8 cellular contexts compared by ENCODE assay signal in the genomic region with DNA sequence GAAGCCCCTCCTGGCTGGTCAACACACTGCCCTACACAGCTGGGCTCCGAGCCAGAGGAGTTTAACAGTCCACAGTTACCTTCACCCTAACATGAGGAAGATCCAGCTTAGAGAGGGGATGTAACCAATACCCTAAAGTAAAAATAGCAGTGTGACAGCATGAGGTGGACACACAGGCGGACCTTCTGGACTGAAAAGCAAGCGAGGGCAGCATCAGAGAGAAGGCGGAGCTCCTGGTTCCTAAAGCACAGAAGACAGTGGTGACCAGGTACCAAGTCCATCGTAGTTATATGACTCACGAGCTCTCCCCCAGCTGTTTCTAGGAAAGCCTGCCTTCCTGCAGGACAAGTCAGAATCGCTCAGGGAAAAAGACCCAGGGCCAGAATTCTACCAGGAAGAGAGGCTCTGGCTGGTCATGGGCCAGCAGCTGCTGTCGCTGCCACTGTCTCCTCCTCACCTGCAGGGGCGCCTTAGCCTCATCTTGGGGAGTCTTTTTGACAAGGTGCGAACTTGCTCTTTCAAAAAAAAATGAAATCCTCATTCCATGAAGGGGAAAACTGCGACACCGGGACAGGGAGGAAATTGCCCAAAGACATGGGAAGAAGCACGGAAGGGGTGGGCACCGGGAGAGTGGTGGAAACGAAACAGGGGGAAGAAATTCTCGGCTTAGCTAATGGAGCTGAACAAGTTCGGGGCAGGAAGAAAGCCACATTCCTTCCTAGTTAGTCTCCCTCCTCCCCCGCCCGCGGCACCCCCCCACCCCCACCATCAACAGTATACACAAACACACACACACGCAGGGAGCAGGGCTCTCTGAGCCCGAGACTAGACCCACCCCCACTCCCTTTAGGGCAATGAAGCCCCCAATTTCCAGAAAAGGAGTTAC. TPM values are rescaled to one million over a fixed set of nuclear protein-coding genes. Genes with fewer than 3 reads are reported as not detected.
DNase-seq lines count a peak whose midpoint lies in the region; ATAC-seq and TF ChIP-seq lines count a peak whose summit lies in the region.

No MANE protein-coding gene starts in this region.

- H3K27ac Mint-ChIP-seq in GM23338: no peak overlapping the region
- H3K27ac Mint-ChIP-seq in activated T-cell treated with anti-CD3 and anti-CD28 coated beads, Interleukin-2, amount 50 U/mL, for 24 hours: peak overlapping the region; percentile 85
- H3K27ac Mint-ChIP-seq in nephron progenitor cell: peak overlapping the region; percentile 22

- peak; percentile 32 for ATAC-seq in GM23338

- H3K36me3 ChIP-seq in BLaER1 treated with 17β-estradiol and CSF1 and Interleukin-3, amounts not matched to agents 10 nM and 100 nM: peaks cover 0 to 36% (median 0%) of the 10 kb centered on the region in 11 experiments; a peak in 5 of 22 replicates
- H3K36me3 ChIP-seq in GM23338 (ENCODE audit: insufficient read depth): no peaks in the 10 kb centered on the region

- peaks cover 51 to 66% (median 59%) of the 10 kb centered on the region in 11 experiments for H4K20me1 ChIP-seq in BLaER1 treated with 17β-estradiol and CSF1 and Interleukin-3, amounts not matched to agents 10 nM and 100 nM
- peaks cover 33% of the 10 kb centered on the region for H4K20me1 ChIP-seq in GM23338 (replicated peaks; ENCODE audit: insufficient read depth)

- H3K4me3 ChIP-seq in BLaER1 treated with 17β-estradiol and CSF1 and Interleukin-3, amounts not matched to agents 10 nM and 100 nM: peak overlapping the region; percentile 95 to 100 (median 100)
- H3K4me3 ChIP-seq in GM23338: peak overlapping the region; percentile 87

- peaks cover 12% of the 10 kb centered on the region for H3F3A ChIP-seq in GM23338 (replicated peaks; ENCODE audit: low read depth)

- H3K27me3 ChIP-seq in BLaER1 treated with 17β-estradiol and CSF1 and Interleukin-3, amounts not matched to agents 10 nM and 100 nM: no peaks in the 10 kb centered on the region
- no peaks in the 10 kb centered on the region for H3K27me3 ChIP-seq in GM23338 (ENCODE audit: insufficient read depth)

- H3K4me3 Mint-ChIP-seq in GM23338: peak overlapping the region; percentile 90
- H3K4me3 Mint-ChIP-seq in activated T-cell treated with anti-CD3 and anti-CD28 coated beads, Interleukin-2, amount 50 U/mL, for 24 hours: peak overlapping the region; percentile 82
- peak overlapping the region; percentile 91 for H3K4me3 Mint-ChIP-seq in nephron progenitor cell

- DNase-seq in GM23338 (ENCODE audit: low spot score): peak; percentile 85
- DNase-seq in NOMO-1 (lab: John Stamatoyannopoulos, UW; ENCODE audit: unreplicated experiment in 2 of 2): peak; percentile 49 to 55
- peak; percentile 70 for DNase-seq in activated T-cell treated with anti-CD3 and anti-CD28 coated beads, Interleukin-2, amount 50 U/mL, for 24 hours
- peak; percentile 79 for DNase-seq in fibroblast of gingiva (ENCODE audit: low read depth)
- DNase-seq in nephron progenitor cell: peak; percentile 60
- DNase-seq in ureter (ENCODE audit: low spot score): peak; percentile 83
- no peak for DNase-seq in occipital lobe (lab: John Stamatoyannopoulos, UW)

- peak overlapping the region; percentile 91 to 99 (median 95) for H3K27ac ChIP-seq in BLaER1 treated with 17β-estradiol and CSF1 and Interleukin-3, amounts not matched to agents 10 nM and 100 nM
- peak overlapping the region; percentile 66; the same call in 1 of the 2 replicates for H3K27ac ChIP-seq in GM23338 (ENCODE audit: low read depth)

- no peak overlapping the region for H2AFZ ChIP-seq in GM23338

- peaks cover 58% of the 10 kb centered on the region for H3K79me2 ChIP-seq in GM23338 (replicated peaks; ENCODE audit: insufficient read depth)

- H3K9me3 Mint-ChIP-seq in GM23338 (no peaks in the 10 kb centered on the region), nephron progenitor cell (no peaks in the 10 kb centered on the region)
- no peaks in the 10 kb centered on the region for H3K9me3 Mint-ChIP-seq in activated T-cell treated with anti-CD3 and anti-CD28 coated beads, Interleukin-2, amount 50 U/mL, for 24 hours

- H3K36me3 Mint-ChIP-seq in GM23338 (ENCODE audit: low read depth) (no peaks in the 10 kb centered on the region), nephron progenitor cell (ENCODE audit: low read depth) (no peaks in the 10 kb centered on the region)
- H3K36me3 Mint-ChIP-seq in activated T-cell treated with anti-CD3 and anti-CD28 coated beads, Interleukin-2, amount 50 U/mL, for 24 hours (ENCODE audit: low read depth): peaks cover 7% of the 10 kb centered on the region

- peaks cover 32 to 59% (median 48%) of the 10 kb centered on the region in 10 experiments for H3K4me1 ChIP-seq in BLaER1 treated with 17β-estradiol and CSF1 and Interleukin-3, amounts not matched to agents 10 nM and 100 nM
- peaks cover 4% of the 10 kb centered on the region; the same call in 1 of the 2 replicates for H3K4me1 ChIP-seq in GM23338 (ENCODE audit: insufficient read depth)

- H3K9me3 ChIP-seq in BLaER1 treated with 17β-estradiol and CSF1 and Interleukin-3, amounts not matched to agents 10 nM and 100 nM (replicated peaks in 1 of 11): 0 out of 22 replicates have a peak, but pooled peaks cover 0 to 5% (median 0%) of the 10 kb centered on the region in 11 experiments

- H3K4me1 Mint-ChIP-seq in GM23338: peaks cover 15% of the 10 kb centered on the region
- peaks cover 32% of the 10 kb centered on the region for H3K4me1 Mint-ChIP-seq in activated T-cell treated with anti-CD3 and anti-CD28 coated beads, Interleukin-2, amount 50 U/mL, for 24 hours (ENCODE audit: low read depth)
- peaks cover 42% of the 10 kb centered on the region for H3K4me1 Mint-ChIP-seq in nephron progenitor cell

- peak overlapping the region; percentile 89 to 100 (median 97) for H3K4me2 ChIP-seq in BLaER1 treated with 17β-estradiol and CSF1 and Interleukin-3, amounts not matched to agents 10 nM and 100 nM
- peak overlapping the region; percentile 99 for H3K4me2 ChIP-seq in GM23338

- H3K9me2 ChIP-seq in GM23338 (ENCODE audit: insufficient read depth): no peaks in the 10 kb centered on the region

- H3K27me3 Mint-ChIP-seq in GM23338 (ENCODE audit: insufficient read depth, low read depth, poor library complexity) (peaks cover 17% of the 10 kb centered on the region), nephron progenitor cell (ENCODE audit: low read depth, poor library complexity) (peaks cover 11% of the 10 kb centered on the region)
- no peaks in the 10 kb centered on the region for H3K27me3 Mint-ChIP-seq in activated T-cell treated with anti-CD3 and anti-CD28 coated beads, Interleukin-2, amount 50 U/mL, for 24 hours

- TF ChIP-seq CTCF in GM23338 (conservative IDR thresholded peaks at IDR 0.05; ENCODE audit: low read depth in 2 of 2) (peak; percentile 73 to 74), nephron progenitor cell (IDR thresholded peaks at IDR 0.05) (peak; percentile 59)

- H3K9ac ChIP-seq in BLaER1 treated with 17β-estradiol and CSF1 and Interleukin-3, amounts not matched to agents 10 nM and 100 nM: peak overlapping the region; percentile 94 to 100 (median 97)

TF ChIP-seq in GM23338, 12 proteins besides CTCF, POLR2A, EP300 and RAD21 (continues in another document):
- TF ChIP-seq CREB1 (CRISPR knock-in tag; IDR thresholded peaks at IDR 0.05; ENCODE audit: low read depth) (no peak), ZNF114 (CRISPR knock-in tag; IDR thresholded peaks at IDR 0.05) (no peak), EZH2phosphoT487 (IDR thresholded peaks at IDR 0.05; ENCODE audit: unreplicated experiment) (no peak), NANOG (IDR thresholded peaks at IDR 0.05; ENCODE audit: borderline replicate concordance) (no peak), POLR2AphosphoS5 (IDR thresholded peaks at IDR 0.05; ENCODE audit: low read depth) (no peak), EZH2 (IDR thresholded peaks at IDR 0.05; ENCODE audit: low read depth, unreplicated experiment) (no peak), JUNB (IDR thresholded peaks at IDR 0.05; ENCODE audit: unreplicated experiment) (no peak), ZNF331 (CRISPR knock-in tag; IDR thresholded peaks at IDR 0.05; ENCODE audit: low read depth) (no peak)
- TF ChIP-seq, protein P1, sequence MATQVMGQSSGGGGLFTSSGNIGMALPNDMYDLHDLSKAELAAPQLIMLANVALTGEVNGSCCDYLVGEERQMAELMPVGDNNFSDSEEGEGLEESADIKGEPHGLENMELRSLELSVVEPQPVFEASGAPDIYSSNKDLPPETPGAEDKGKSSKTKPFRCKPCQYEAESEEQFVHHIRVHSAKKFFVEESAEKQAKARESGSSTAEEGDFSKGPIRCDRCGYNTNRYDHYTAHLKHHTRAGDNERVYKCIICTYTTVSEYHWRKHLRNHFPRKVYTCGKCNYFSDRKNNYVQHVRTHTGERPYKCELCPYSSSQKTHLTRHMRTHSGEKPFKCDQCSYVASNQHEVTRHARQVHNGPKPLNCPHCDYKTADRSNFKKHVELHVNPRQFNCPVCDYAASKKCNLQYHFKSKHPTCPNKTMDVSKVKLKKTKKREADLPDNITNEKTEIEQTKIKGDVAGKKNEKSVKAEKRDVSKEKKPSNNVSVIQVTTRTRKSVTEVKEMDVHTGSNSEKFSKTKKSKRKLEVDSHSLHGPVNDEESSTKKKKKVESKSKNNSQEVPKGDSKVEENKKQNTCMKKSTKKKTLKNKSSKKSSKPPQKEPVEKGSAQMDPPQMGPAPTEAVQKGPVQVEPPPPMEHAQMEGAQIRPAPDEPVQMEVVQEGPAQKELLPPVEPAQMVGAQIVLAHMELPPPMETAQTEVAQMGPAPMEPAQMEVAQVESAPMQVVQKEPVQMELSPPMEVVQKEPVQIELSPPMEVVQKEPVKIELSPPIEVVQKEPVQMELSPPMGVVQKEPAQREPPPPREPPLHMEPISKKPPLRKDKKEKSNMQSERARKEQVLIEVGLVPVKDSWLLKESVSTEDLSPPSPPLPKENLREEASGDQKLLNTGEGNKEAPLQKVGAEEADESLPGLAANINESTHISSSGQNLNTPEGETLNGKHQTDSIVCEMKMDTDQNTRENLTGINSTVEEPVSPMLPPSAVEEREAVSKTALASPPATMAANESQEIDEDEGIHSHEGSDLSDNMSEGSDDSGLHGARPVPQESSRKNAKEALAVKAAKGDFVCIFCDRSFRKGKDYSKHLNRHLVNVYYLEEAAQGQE (IDR thresholded peaks at IDR 0.05; ENCODE audit: unreplicated experiment): no peak

RNA-seq across cellular contexts. Expression of a gene that starts 1.7 kb away (rescaled TPM):
- total RNA-seq in GM23338 (2014; rRNA removed; shearing (Covaris generic)): 16.2 and 20.1 TPM in 2 replicates
- 9.1 and 11.3 TPM in 2 replicates for polyA plus RNA-seq in GM23338 (2016; fragmentation: Nextera tagmentation; extraction: Ambion mirVana)
- total RNA-seq in ureter: 29.2 TPM
- total RNA-seq in occipital lobe: 6.6 TPM

RNA-seq across cellular contexts. Expression of a gene that starts 23.2 kb away (rescaled TPM):
- 291 and 367 TPM in 2 replicates for total RNA-seq in GM23338 (2014; rRNA removed; shearing (Covaris generic))
- 158 and 164 TPM in 2 replicates for polyA plus RNA-seq in GM23338 (2016; fragmentation: Nextera tagmentation; extraction: Ambion mirVana)
- total RNA-seq in ureter: 162 TPM
- total RNA-seq in occipital lobe: 118 TPM

RNA-seq across cellular contexts. Expression of a gene that starts 37.5 kb away (rescaled TPM):
- 162 and 164 TPM in 2 replicates for total RNA-seq in GM23338 (2014; rRNA removed; shearing (Covaris generic))
- 108 and 111 TPM in 2 replicates for polyA plus RNA-seq in GM23338 (2016; fragmentation: Nextera tagmentation; extraction: Ambion mirVana)
- total RNA-seq in ureter (79.5 TPM), occipital lobe (16.4 TPM)

RNA-seq across cellular contexts. Expression of a gene that starts 51.5 kb away (rescaled TPM):
- total RNA-seq in GM23338 (2014; rRNA removed; shearing (Covaris generic)): 627 and 649 TPM in 2 replicates
- 1,301 and 1,361 TPM in 2 replicates for polyA plus RNA-seq in GM23338 (2016; fragmentation: Nextera tagmentation; extraction: Ambion mirVana)
- total RNA-seq in ureter (1,235 TPM), occipital lobe (530 TPM)
